ENCODE assay signal across 21 cellular contexts in genomic region chr1:169588785-169589485, GRCh38. TPM values are rescaled to one million over a fixed set of nuclear protein-coding genes. Genes with fewer than 3 reads are reported as not detected.
DNase-seq lines count a peak whose midpoint lies in the region; ATAC-seq and TF ChIP-seq lines count a peak whose summit lies in the region.
"Had no signal": no experiment of that assay in that cellular context is flagged by ENCODE, and none has a peak within 500 bp of the region (broad histone marks: within the 10 kb centered on the region; RNA-seq: fewer than 3 reads in every experiment).

No MANE protein-coding gene starts in this region.

- H3K27me3 Mint-ChIP-seq in activated T-cell treated with anti-CD3 and anti-CD28 coated beads, Interleukin-2, amount 50 U/mL, for 24 hours = no peaks in the 10 kb centered on the region
- H3K27me3 Mint-ChIP-seq in activated CD4-positive, alpha-beta T cell treated with anti-CD3 and anti-CD28 coated beads, Interleukin-2, amount 10 ng/mL, durations not matched to agents 24 days and 14 days = no peaks in the 10 kb centered on the region

- H3K9me3 ChIP-seq in mammary epithelial cell (replicated peaks; ENCODE audit: insufficient read depth, low read length) = no peaks in the 10 kb centered on the region
- H3K9me3 ChIP-seq: pancreas, upper lobe of right lung had no signal

- 79% methylated on average over 4 of the region's 4 CpGs for WGBS in mammary epithelial cell (ENCODE audit: low coverage, missing lambda C conversion rate)
- WGBS in lower leg skin, 2 donors = 78 to 83% methylated on average over 4 of the region's 4 CpGs

- intact Hi-C loops in activated CD4-positive, alpha-beta T cell treated with anti-CD3 and anti-CD28 coated beads, Interleukin-2, amount 10 ng/mL, durations not matched to agents 24 days and 14 days (cut with micrococcal nuclease) = loop anchor here (1.0 to 10.0 kb wide), 5 partner anchors 37 to 1354 kb away; partner anchors contain the start of gene SCYL3
- intact Hi-C loops in mammary epithelial cell (cut with micrococcal nuclease) = no loop called here
- intact Hi-C loops in lower leg skin (cut with DNase I; ENCODE audit: low total_unique reads) = no loop called here

- H3K9me3 Mint-ChIP-seq in activated T-cell treated with anti-CD3 and anti-CD28 coated beads, Interleukin-2, amount 50 U/mL, for 24 hours = no peaks in the 10 kb centered on the region
- peaks cover 9% of the 10 kb centered on the region for H3K9me3 Mint-ChIP-seq in activated CD4-positive, alpha-beta T cell treated with anti-CD3 and anti-CD28 coated beads, Interleukin-2, amount 10 ng/mL, durations not matched to agents 24 days and 14 days
- no peaks in the 10 kb centered on the region for H3K9me3 Mint-ChIP-seq in stimulated activated effector memory CD8-positive, alpha-beta T cell treated with anti-CD3 and anti-CD28 coated beads, Interleukin-12 subunit alpha, Interleukin-12 subunit beta, amount 100 ng/mL, for 72 hours
- H3K9me3 Mint-ChIP-seq: IgD-negative memory B cell had no signal

- CTCF ChIA-PET in mammary epithelial cell (lab: Charles Lee; ENCODE audit: low non-redundant PET) = no interaction called here

- peaks cover 23% of the 10 kb centered on the region for H3K36me3 Mint-ChIP-seq in activated T-cell treated with anti-CD3 and anti-CD28 coated beads, Interleukin-2, amount 50 U/mL, for 24 hours (ENCODE audit: low read depth)
- H3K36me3 Mint-ChIP-seq in activated CD4-positive, alpha-beta T cell treated with anti-CD3 and anti-CD28 coated beads, Interleukin-2, amount 10 ng/mL, durations not matched to agents 24 days and 14 days (ENCODE audit: low read depth) = no peaks in the 10 kb centered on the region
- H3K36me3 Mint-ChIP-seq in stimulated activated effector memory CD8-positive, alpha-beta T cell treated with anti-CD3 and anti-CD28 coated beads, Interleukin-12 subunit alpha, Interleukin-12 subunit beta, amount 100 ng/mL, for 72 hours = no peaks in the 10 kb centered on the region
- H3K36me3 Mint-ChIP-seq: IgD-negative memory B cell had no signal

- peak; percentile 72 for ATAC-seq in stimulated activated effector memory CD8-positive, alpha-beta T cell treated with anti-CD3 and anti-CD28 coated beads, Interleukin-12 subunit alpha, Interleukin-12 subunit beta, amount 100 ng/mL, for 72 hours
- ATAC-seq: foreskin keratinocyte, left ventricle myocardium superior, pancreas, upper lobe of right lung had no signal

- peak overlapping the region; percentile 97 for H3K27ac Mint-ChIP-seq in activated T-cell treated with anti-CD3 and anti-CD28 coated beads, Interleukin-2, amount 50 U/mL, for 24 hours
- peak overlapping the region; percentile 84 for H3K27ac Mint-ChIP-seq in activated CD4-positive, alpha-beta T cell treated with anti-CD3 and anti-CD28 coated beads, Interleukin-2, amount 10 ng/mL, durations not matched to agents 24 days and 14 days
- peak overlapping the region; percentile 32 for H3K27ac Mint-ChIP-seq in stimulated activated effector memory CD8-positive, alpha-beta T cell treated with anti-CD3 and anti-CD28 coated beads, Interleukin-12 subunit alpha, Interleukin-12 subunit beta, amount 100 ng/mL, for 72 hours
- H3K27ac Mint-ChIP-seq: IgD-negative memory B cell had no signal

- H3K9ac ChIP-seq in mammary epithelial cell (ENCODE audit: insufficient read depth, low read length) = no peak overlapping the region

- H3K36me3 ChIP-seq in mammary epithelial cell (ENCODE audit: insufficient read depth, low read length) = no peaks in the 10 kb centered on the region
- H3K36me3 ChIP-seq: pancreas, upper lobe of right lung had no signal

- no peak for TF ChIP-seq POLR2A in lower leg skin (IDR thresholded peaks at IDR 0.05)

- H3K4me3 ChIP-seq in mammary epithelial cell (replicated peaks in 1 of 3; ENCODE audit: insufficient read depth in 1 of 3, low read depth in 2 of 3, low read length in 3 of 3) = no peak overlapping the region
- H3K4me3 ChIP-seq in lower leg skin (ENCODE audit: low read depth, poor library complexity, severe bottlenecking) = no peak overlapping the region
- H3K4me3 ChIP-seq: coronary artery, pancreas, upper lobe of right lung had no signal

- no peak for TF ChIP-seq CTCF in mammary epithelial cell (conservative IDR thresholded peaks at IDR 0.05 in 1 of 2, IDR thresholded peaks at IDR 0.05 in 1 of 2; ENCODE audit: extremely low read depth in 1 of 2, insufficient read depth in 1 of 2, low read depth in 1 of 2, low read length in 2 of 2)
- TF ChIP-seq CTCF in lower leg skin (IDR thresholded peaks at IDR 0.05) = no peak

- H3K79me2 ChIP-seq in mammary epithelial cell (ENCODE audit: insufficient read depth, low read length) = no peaks in the 10 kb centered on the region

- H4K20me1 ChIP-seq in mammary epithelial cell (ENCODE audit: insufficient read depth, low read length) = no peaks in the 10 kb centered on the region

- peak; percentile 50 for DNase-seq in activated T-cell treated with anti-CD3 and anti-CD28 coated beads, Interleukin-2, amount 50 U/mL, for 24 hours
- DNase-seq in activated T-cell treated with anti-CD3 and anti-CD28 coated beads for 4 hours (no peak), mammary epithelial cell (peak; percentile 45), lower leg skin (ENCODE audit: low spot score in 2 of 2) (no peak), iPS-NIHi11 (ENCODE audit: low spot score) (no peak), NCI-H1105 treated with DMSO at 0.1 percent for 48 hours (lab: John Stamatoyannopoulos, UW) (no peak)
- DNase-seq in activated CD4-positive, alpha-beta T cell treated with anti-CD3 and anti-CD28 coated beads, Interleukin-2, amount 10 ng/mL, durations not matched to agents 24 days and 14 days = peak; percentile 73
- no peak for DNase-seq in stimulated activated effector memory CD8-positive, alpha-beta T cell treated with anti-CD3 and anti-CD28 coated beads, Interleukin-12 subunit alpha, Interleukin-12 subunit beta, amount 100 ng/mL, for 72 hours (ENCODE audit: low spot score in 2 of 2)
- DNase-seq: DND-41; foreskin keratinocyte; GOT3; left ventricle myocardium superior; NCI-H1930; NCI-H510A; pancreas; SHP77; stimulated activated naive CD4-positive, alpha-beta T cell treated with Interleukin-2 at 50 U/mL for 16 hours; upper lobe of right lung had no signal

- no peak overlapping the region for H2AFZ ChIP-seq in mammary epithelial cell (ENCODE audit: low read depth, low read length)

- dilution Hi-C loops in mammary epithelial cell (cut with HindIII; ENCODE audit: low sequenced_read_pairs) = no loop called here

- H3K4me1 ChIP-seq in mammary epithelial cell (ENCODE audit: insufficient read depth, low read length) = peaks cover 14% of the 10 kb centered on the region
- H3K4me1 ChIP-seq: pancreas had no signal

- no TSS peak for BruUV-seq in mammary epithelial cell (replicated peaks; lab: Mats Ljungman, UMichigan)

- H3K4me2 ChIP-seq in mammary epithelial cell (ENCODE audit: insufficient read depth, low read depth, low read length) = no peak overlapping the region

- no peak overlapping the region for H3K27ac ChIP-seq in mammary epithelial cell (ENCODE audit: insufficient read depth, low read depth, low read length)
- H3K27ac ChIP-seq: C4-2B, coronary artery, foreskin keratinocyte, pancreas, upper lobe of right lung had no signal

- H3K4me1 Mint-ChIP-seq in activated T-cell treated with anti-CD3 and anti-CD28 coated beads, Interleukin-2, amount 50 U/mL, for 24 hours (ENCODE audit: low read depth) = peaks cover 86% of the 10 kb centered on the region
- peaks cover 70% of the 10 kb centered on the region for H3K4me1 Mint-ChIP-seq in activated CD4-positive, alpha-beta T cell treated with anti-CD3 and anti-CD28 coated beads, Interleukin-2, amount 10 ng/mL, durations not matched to agents 24 days and 14 days
- H3K4me1 Mint-ChIP-seq in stimulated activated effector memory CD8-positive, alpha-beta T cell treated with anti-CD3 and anti-CD28 coated beads, Interleukin-12 subunit alpha, Interleukin-12 subunit beta, amount 100 ng/mL, for 72 hours = peaks cover 40% of the 10 kb centered on the region

- H3K27me3 ChIP-seq in mammary epithelial cell (ENCODE audit: insufficient read depth, low read length) = no peaks in the 10 kb centered on the region
- H3K27me3 ChIP-seq: upper lobe of right lung had no signal

- in situ Hi-C loops in mammary epithelial cell (cut with MboI; ENCODE audit: low sequenced_read_pairs in 2 of 2) = no loop called here

- H3K4me3 Mint-ChIP-seq in activated T-cell treated with anti-CD3 and anti-CD28 coated beads, Interleukin-2, amount 50 U/mL, for 24 hours = peak overlapping the region; percentile 71
- H3K4me3 Mint-ChIP-seq in activated CD4-positive, alpha-beta T cell treated with anti-CD3 and anti-CD28 coated beads, Interleukin-2, amount 10 ng/mL, durations not matched to agents 24 days and 14 days = peak overlapping the region; percentile 49
- peak overlapping the region; percentile 40 for H3K4me3 Mint-ChIP-seq in stimulated activated effector memory CD8-positive, alpha-beta T cell treated with anti-CD3 and anti-CD28 coated beads, Interleukin-12 subunit alpha, Interleukin-12 subunit beta, amount 100 ng/mL, for 72 hours
- H3K4me3 Mint-ChIP-seq: IgD-negative memory B cell had no signal

RNA-seq across cellular contexts. Expression of gene F5, which starts 2.7 kb away (rescaled TPM):
- total RNA-seq in activated CD4-positive, alpha-beta T cell treated with anti-CD3 and anti-CD28 coated beads, Interleukin-2, amount 10 ng/mL, durations not matched to agents 24 days and 14 days = 46.3 and 51.3 TPM in 2 replicates
- total RNA-seq in mammary epithelial cell (not detected), lower leg skin (1 to 10 TPM in 3 of 4 donors, under 1 TPM in 1; 0.38 to 5.5 (median 2.7) TPM)
- polyA plus RNA-seq in mammary epithelial cell = 0.01 TPM
- not detected for polyA minus RNA-seq in mammary epithelial cell
- total RNA-seq: foreskin keratinocyte had no signal
- polyA plus RNA-seq: foreskin keratinocyte had no signal

RNA-seq across cellular contexts. Expression of gene SELP, which starts 41.0 kb away (rescaled TPM):
- total RNA-seq in activated CD4-positive, alpha-beta T cell treated with anti-CD3 and anti-CD28 coated beads, Interleukin-2, amount 10 ng/mL, durations not matched to agents 24 days and 14 days = 0.14 TPM in 1 of 2 replicates, not detected in the other
- total RNA-seq in mammary epithelial cell (not detected), lower leg skin (1 to 10 TPM in 1 of 4 donors, under 1 TPM in 3; 0.30 to 8.5 (median 0.54) TPM)
- polyA plus RNA-seq in mammary epithelial cell = not detected
- not detected for polyA minus RNA-seq in mammary epithelial cell
- total RNA-seq: foreskin keratinocyte had no signal
- polyA plus RNA-seq: foreskin keratinocyte had no signal

Comparison
In these comparisons a context has a peak if more than half of its experiments do, and no peak if none do; other contexts are left out.
1. DNase-seq: peak in activated T-cell treated with anti-CD3 and anti-CD28 coated beads, Interleukin-2, amount 50 U/mL, for 24 hours (single experiment), activated CD4-positive, alpha-beta T cell treated with anti-CD3 and anti-CD28 coated beads, Interleukin-2, amount 10 ng/mL, durations not matched to agents 24 days and 14 days (single experiment) and mammary epithelial cell (single experiment); none in activated T-cell treated with anti-CD3 and anti-CD28 coated beads for 4 hours (single experiment), stimulated activated effector memory CD8-positive, alpha-beta T cell treated with anti-CD3 and anti-CD28 coated beads, Interleukin-12 subunit alpha, Interleukin-12 subunit beta, amount 100 ng/mL, for 72 hours (0 of 2), lower leg skin (0 of 2), iPS-NIHi11 (single experiment) and NCI-H1105 treated with DMSO at 0.1 percent for 48 hours (single experiment).
2. H3K27ac Mint-ChIP-seq: peak in every context shown above with its lines; median percentile 97 in activated T-cell treated with anti-CD3 and anti-CD28 coated beads, Interleukin-2, amount 50 U/mL, for 24 hours; 84 in activated CD4-positive, alpha-beta T cell treated with anti-CD3 and anti-CD28 coated beads, Interleukin-2, amount 10 ng/mL, durations not matched to agents 24 days and 14 days; 32 in stimulated activated effector memory CD8-positive, alpha-beta T cell treated with anti-CD3 and anti-CD28 coated beads, Interleukin-12 subunit alpha, Interleukin-12 subunit beta, amount 100 ng/mL, for 72 hours.
3. Peak in every context shown above with its lines, with median percentiles within 50 percentile points of each other: H3K4me3 Mint-ChIP-seq.